ENCODE assay signal across 8 cellular contexts in genomic region chr1:5980314-5981008, GRCh38. TPM values are rescaled to one million over a fixed set of nuclear protein-coding genes. Genes with fewer than 3 reads are reported as not detected.
A peak's percentile ranks its signal among the peaks of the same experiment; 100 is the strongest.
DNase-seq lines count a peak whose midpoint lies in the region; ATAC-seq, FAIRE-seq and TF ChIP-seq lines count a peak whose summit lies in the region.

No MANE protein-coding gene starts in this region.

- DNase-seq in COLO668 (lab: John Stamatoyannopoulos, UW; ENCODE audit: unreplicated experiment) (peak; percentile 39), MV-4-11 (lab: John Stamatoyannopoulos, UW) (peak; percentile 64), GDM1 (lab: John Stamatoyannopoulos, UW) (no peak), H54 (ENCODE audit: insufficient read length, low spot score) (no peak)

- TF ChIP-seq POLR2A in H54 (IDR thresholded peaks at IDR 0.05; ENCODE audit: low read depth, low read length) = no peak

- H3K4me1 ChIP-seq in mesodermal cell (ENCODE audit: control insufficient read depth, insufficient read depth, low read length, poor library complexity, severe bottlenecking) = peaks cover 5% of the 10 kb centered on the region

- ATAC-seq in HG02970 (IDR thresholded peaks at IDR 0.05; ENCODE audit: low FRiP score, unreplicated experiment) (no peak), HG03469 (IDR thresholded peaks at IDR 0.05; ENCODE audit: unreplicated experiment) (no peak)

- H3K27ac ChIP-seq in cingulate gyrus (ENCODE audit: low read depth, low read length) = peak overlapping the region; percentile 58
- H3K27ac ChIP-seq in mesodermal cell (ENCODE audit: low read depth, low read length, severe bottlenecking) = peak overlapping the region; percentile 54

- H3K4me3 ChIP-seq in mesodermal cell (ENCODE audit: extremely low read depth, insufficient read depth, low read length, poor library complexity, severe bottlenecking) = no peak overlapping the region

- H3K36me3 ChIP-seq in mesodermal cell (ENCODE audit: control insufficient read depth, insufficient read depth, low read length) = peaks cover 7% of the 10 kb centered on the region

- 33 to 35% methylated on average over 17 to 18 of the region's 20 CpGs for WGBS in mesodermal cell (ENCODE audit: insufficient coverage in 2 of 2), 2 experiments

- no peaks in the 10 kb centered on the region for H3K9me3 ChIP-seq in mesodermal cell (ENCODE audit: control insufficient read depth, low read length)

- FAIRE-seq in H54 (lab: Jason Lieb, UNC) = no peak

RNA-seq across cellular contexts. Expression of gene NPHP4, which starts 11.8 kb away (rescaled TPM):
- 9.7 TPM for polyA plus RNA-seq in mesodermal cell (2013, experiment 1 of 2)
- polyA plus RNA-seq in mesodermal cell (2013, experiment 2 of 2) = 7.3 TPM

Comparison
In these comparisons a context has a peak if more than half of its experiments do, and no peak if none do; other contexts are left out.
1. DNase-seq: peak in COLO668 (single experiment) and MV-4-11 (single experiment); none in GDM1 (single experiment) and H54 (single experiment).